8 cellular contexts compared by ENCODE assay signal in the genomic region with DNA sequence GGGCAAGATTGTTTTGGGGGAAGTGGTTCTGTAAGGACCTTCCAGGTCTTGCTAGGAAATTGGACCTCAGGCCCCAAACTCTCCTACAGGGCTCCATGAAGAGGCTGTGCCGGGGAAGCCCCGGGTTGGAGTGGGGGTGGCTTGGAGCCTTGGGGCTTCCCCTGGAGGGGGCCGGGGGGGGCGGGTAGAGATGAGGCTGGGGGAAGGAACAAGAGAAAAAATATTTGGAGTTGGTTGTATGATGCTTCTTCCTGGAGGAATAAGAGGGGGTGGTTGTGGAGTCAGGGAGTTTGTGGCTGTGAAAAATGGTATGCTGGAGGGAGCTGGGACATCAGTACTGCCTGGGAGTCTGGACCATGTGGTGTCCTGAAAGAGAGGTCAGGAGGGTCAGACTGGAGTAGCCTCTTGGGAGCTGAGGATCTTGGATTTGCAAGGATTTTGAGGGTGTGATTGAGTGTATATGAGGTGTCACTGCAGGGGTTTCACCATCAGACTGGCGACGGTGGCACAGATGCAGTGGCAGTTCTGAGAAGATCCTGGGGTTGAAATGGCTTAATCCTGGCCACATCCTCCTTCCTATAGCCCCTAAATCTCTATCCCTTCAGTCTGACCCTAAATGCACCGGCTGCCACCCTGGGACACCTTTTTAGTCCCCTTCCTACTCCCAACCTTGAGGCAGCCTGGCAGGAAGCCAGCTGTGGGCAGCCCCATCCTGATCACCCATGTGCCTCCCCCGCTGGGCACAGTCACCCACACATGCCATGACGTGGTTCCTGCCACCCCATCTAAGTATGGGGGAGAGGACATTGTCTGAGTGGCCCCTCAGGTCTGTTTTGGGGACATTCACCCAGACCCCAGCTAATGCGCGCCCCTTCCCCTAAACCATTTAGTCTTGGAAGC. TPM values are rescaled to one million over a fixed set of nuclear protein-coding genes. Genes with fewer than 3 reads are reported as not detected.
DNase-seq lines count a peak whose midpoint lies in the region; ATAC-seq and TF ChIP-seq lines count a peak whose summit lies in the region.

No MANE protein-coding gene starts in this region.

- no peaks in the 10 kb centered on the region for H3K9me3 Mint-ChIP-seq in activated naive CD4-positive, alpha-beta T cell treated with anti-CD3 and anti-CD28 coated beads, Interleukin-2, amount 50 U/mL, for 24 hours
- no peaks in the 10 kb centered on the region for H3K9me3 Mint-ChIP-seq in stimulated activated naive B cell treated with anti-CD40 and anti-IgM and Interleukin-4, amounts not matched to agents 10 μg/mL and 1 μg/mL and 100 μg/mL, for 72 hours

- intact Hi-C loops in Right ventricle myocardium inferior (cut with DNase I) (no loop called here), Right ventricle myocardium superior (cut with DNase I) (no loop called here), lower lobe of right lung (cut with DNase I) (no loop called here)

- H3K9me3 ChIP-seq in lower lobe of right lung = no peaks in the 10 kb centered on the region

- H3K27ac Mint-ChIP-seq in activated naive CD4-positive, alpha-beta T cell treated with anti-CD3 and anti-CD28 coated beads, Interleukin-2, amount 50 U/mL, for 24 hours = peak overlapping the region; percentile 94
- H3K27ac Mint-ChIP-seq in stimulated activated naive B cell treated with anti-CD40 and anti-IgM and Interleukin-4, amounts not matched to agents 10 μg/mL and 1 μg/mL and 100 μg/mL, for 72 hours = peak overlapping the region; percentile 79

- H3K36me3 Mint-ChIP-seq in activated naive CD4-positive, alpha-beta T cell treated with anti-CD3 and anti-CD28 coated beads, Interleukin-2, amount 50 U/mL, for 24 hours = peaks cover 2% of the 10 kb centered on the region
- peaks cover 0 to 16% of the 10 kb centered on the region in 2 donors for H3K36me3 Mint-ChIP-seq in stimulated activated naive B cell treated with anti-CD40 and anti-IgM and Interleukin-4, amounts not matched to agents 10 μg/mL and 1 μg/mL and 100 μg/mL, for 72 hours

- ATAC-seq in Right ventricle myocardium inferior (no peak), Right ventricle myocardium superior (ENCODE audit: poor library complexity) (no peak), lower lobe of right lung (no peak), GM18868 (IDR thresholded peaks at IDR 0.05; ENCODE audit: unreplicated experiment) (no peak)
- ATAC-seq in stimulated activated naive B cell treated with anti-CD40 and anti-IgM and Interleukin-4, amounts not matched to agents 10 μg/mL and 1 μg/mL and 100 μg/mL, for 72 hours (replicated peaks) = no peak

- H3K4me3 Mint-ChIP-seq in activated naive CD4-positive, alpha-beta T cell treated with anti-CD3 and anti-CD28 coated beads, Interleukin-2, amount 50 U/mL, for 24 hours = peak overlapping the region; percentile 97
- H3K4me3 Mint-ChIP-seq in stimulated activated naive B cell treated with anti-CD40 and anti-IgM and Interleukin-4, amounts not matched to agents 10 μg/mL and 1 μg/mL and 100 μg/mL, for 72 hours = peak overlapping the region; percentile 85 to 90

- H3K36me3 ChIP-seq in lower lobe of right lung = no peaks in the 10 kb centered on the region

- peak overlapping the region; percentile 96 for H3K27ac ChIP-seq in lower lobe of right lung

- no peaks in the 10 kb centered on the region for H3K27me3 Mint-ChIP-seq in activated naive CD4-positive, alpha-beta T cell treated with anti-CD3 and anti-CD28 coated beads, Interleukin-2, amount 50 U/mL, for 24 hours
- no peaks in the 10 kb centered on the region for H3K27me3 Mint-ChIP-seq in stimulated activated naive B cell treated with anti-CD40 and anti-IgM and Interleukin-4, amounts not matched to agents 10 μg/mL and 1 μg/mL and 100 μg/mL, for 72 hours

- DNase-seq in Right ventricle myocardium inferior (ENCODE audit: missing footprints) = peak; percentile 86
- no peak for DNase-seq in Right ventricle myocardium superior
- peak; percentile 77 for DNase-seq in lower lobe of right lung
- no peak for DNase-seq in stimulated activated naive B cell treated with anti-CD40 and anti-IgM and Interleukin-4, amounts not matched to agents 10 μg/mL and 1 μg/mL and 100 μg/mL, for 72 hours
- no peak for DNase-seq in GM10266 (ENCODE audit: extremely low spot score)
- no peak for DNase-seq in NCI-H774 (lab: John Stamatoyannopoulos, UW)

- peak overlapping the region; percentile 99 for H3K4me3 ChIP-seq in lower lobe of right lung

- H3K4me1 Mint-ChIP-seq in activated naive CD4-positive, alpha-beta T cell treated with anti-CD3 and anti-CD28 coated beads, Interleukin-2, amount 50 U/mL, for 24 hours = peaks cover 66% of the 10 kb centered on the region
- H3K4me1 Mint-ChIP-seq in stimulated activated naive B cell treated with anti-CD40 and anti-IgM and Interleukin-4, amounts not matched to agents 10 μg/mL and 1 μg/mL and 100 μg/mL, for 72 hours = peaks cover 73 to 78% of the 10 kb centered on the region in 2 donors

- H3K27me3 ChIP-seq in lower lobe of right lung (ENCODE audit: low read depth) = no peaks in the 10 kb centered on the region

- H3K4me1 ChIP-seq in lower lobe of right lung = peaks cover 89% of the 10 kb centered on the region

- TF ChIP-seq CTCF in lower lobe of right lung (IDR thresholded peaks at IDR 0.05) (no peak), GM10266 (IDR thresholded peaks at IDR 0.05; ENCODE audit: control insufficient read depth, insufficient read depth, low read depth, missing control alignments) (no peak)

RNA-seq across cellular contexts. Expression of a gene that starts 10.9 kb away (rescaled TPM):
- total RNA-seq in Right ventricle myocardium inferior = 17.9 TPM
- total RNA-seq in Right ventricle myocardium superior = 15.8 TPM
- total RNA-seq in lower lobe of right lung = 82.6 TPM

RNA-seq across cellular contexts. Expression of a gene that starts 32.2 kb away (rescaled TPM):
- total RNA-seq in Right ventricle myocardium inferior (1.9 TPM), Right ventricle myocardium superior (1.1 TPM), lower lobe of right lung (2.3 TPM)

RNA-seq across cellular contexts. Expression of a gene that starts 44.6 kb away (rescaled TPM):
- 0.92 TPM for total RNA-seq in Right ventricle myocardium inferior
- 1.3 TPM for total RNA-seq in Right ventricle myocardium superior
- total RNA-seq in lower lobe of right lung = 3.1 TPM

Comparison
In these comparisons a context has a peak if more than half of its experiments do, and no peak if none do; other contexts are left out.
1. DNase-seq: peak in Right ventricle myocardium inferior (single experiment) and lower lobe of right lung (single experiment); none in Right ventricle myocardium superior (single experiment), stimulated activated naive B cell treated with anti-CD40 and anti-IgM and Interleukin-4, amounts not matched to agents 10 μg/mL and 1 μg/mL and 100 μg/mL, for 72 hours (single experiment), GM10266 (single experiment) and NCI-H774 (single experiment).